ENCODE assay signal across 23 cellular contexts in the genomic region with DNA sequence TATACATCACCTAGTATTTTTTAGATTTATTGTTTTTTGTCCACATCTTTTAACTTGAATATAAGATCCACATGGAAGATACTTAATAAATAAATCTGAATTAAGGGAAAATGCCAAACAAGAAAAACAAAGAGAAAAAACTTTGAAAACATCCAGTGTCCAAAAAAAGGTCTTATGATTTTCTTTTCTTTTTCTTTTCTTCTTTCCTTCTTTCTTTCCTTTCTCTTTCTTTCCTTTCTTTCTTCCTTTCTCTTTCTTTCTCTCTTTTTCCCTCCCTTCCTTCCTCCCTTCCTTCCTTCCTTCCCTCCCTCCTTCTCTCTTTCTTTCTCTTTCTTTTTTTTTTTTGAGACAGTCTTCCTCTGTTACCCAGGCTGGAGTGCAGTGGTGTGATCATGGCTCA. TPM values are rescaled to one million over a fixed set of nuclear protein-coding genes. Genes with fewer than 3 reads are reported as not detected.
DNase-seq lines count a peak whose midpoint lies in the region; ATAC-seq, FAIRE-seq and TF ChIP-seq lines count a peak whose summit lies in the region.
"Had no signal": no experiment of that assay in that cellular context is flagged by ENCODE, and none has a peak within 500 bp of the region (broad histone marks: within the 10 kb centered on the region; RNA-seq: fewer than 3 reads in every experiment).

No MANE protein-coding gene starts in this region.

- intact Hi-C loops in dendritic cell treated with granulocyte-macrophage colony-stimulating factor and Interleukin-4, amounts not matched to agents 40 ng/mL and 50 ng/mL, for 4 days (cut with micrococcal nuclease): no loop called here

- CTCF ChIA-PET in activated naive CD4-positive, alpha-beta T cell treated with anti-CD3 and anti-CD28 coated beads, Interleukin-2, amount 10 ng/mL, durations not matched to agents 7 days and 5 days (lab: Charles Lee): no interaction called here

- no peak for TF ChIP-seq POLR2A in GM12892 (IDR thresholded peaks at IDR 0.05; ENCODE audit: low read depth, low read length)

- peaks cover 88% of the 10 kb centered on the region for H3K4me1 Mint-ChIP-seq in activated naive CD4-positive, alpha-beta T cell treated with anti-CD3 and anti-CD28 coated beads, Interleukin-2, amount 50 U/mL, for 24 hours
- H3K4me1 Mint-ChIP-seq in activated naive CD4-positive, alpha-beta T cell treated with anti-CD3 and anti-CD28 coated beads, Interleukin-2, amount 10 ng/mL, durations not matched to agents 7 days and 5 days: peaks cover 79% of the 10 kb centered on the region
- peaks cover 53% of the 10 kb centered on the region for H3K4me1 Mint-ChIP-seq in T-helper 17 cell
- H3K4me1 Mint-ChIP-seq in dendritic cell treated with granulocyte-macrophage colony-stimulating factor and Interleukin-4, amounts not matched to agents 40 ng/mL and 50 ng/mL, for 4 days (ENCODE audit: low read depth): peaks cover 71% of the 10 kb centered on the region
- peaks cover 84% of the 10 kb centered on the region for H3K4me1 Mint-ChIP-seq in stimulated activated naive CD8-positive, alpha-beta T cell treated with anti-CD3 and anti-CD28 coated beads, Interleukin-15, amount 100 ng/mL, for 72 hours

- H3K27me3 Mint-ChIP-seq in activated naive CD4-positive, alpha-beta T cell treated with anti-CD3 and anti-CD28 coated beads, Interleukin-2, amount 50 U/mL, for 24 hours: no peaks in the 10 kb centered on the region
- no peaks in the 10 kb centered on the region for H3K27me3 Mint-ChIP-seq in activated naive CD4-positive, alpha-beta T cell treated with anti-CD3 and anti-CD28 coated beads, Interleukin-2, amount 10 ng/mL, durations not matched to agents 7 days and 5 days
- no peaks in the 10 kb centered on the region for H3K27me3 Mint-ChIP-seq in T-helper 17 cell
- no peaks in the 10 kb centered on the region for H3K27me3 Mint-ChIP-seq in dendritic cell treated with granulocyte-macrophage colony-stimulating factor and Interleukin-4, amounts not matched to agents 40 ng/mL and 50 ng/mL, for 4 days
- no peaks in the 10 kb centered on the region for H3K27me3 Mint-ChIP-seq in stimulated activated naive CD8-positive, alpha-beta T cell treated with anti-CD3 and anti-CD28 coated beads, Interleukin-15, amount 100 ng/mL, for 72 hours

- FAIRE-seq in GM12892 (lab: Jason Lieb, UNC): no peak
- FAIRE-seq: H1 had no signal

- DNase-seq in activated naive CD4-positive, alpha-beta T cell treated with anti-CD3 and anti-CD28 coated beads, Interleukin-2, amount 10 ng/mL, durations not matched to agents 7 days and 5 days: no peak
- DNase-seq in T-helper 17 cell (no peak), GM12892 (ENCODE audit: insufficient read length) (no peak)
- DNase-seq in stimulated activated naive CD8-positive, alpha-beta T cell treated with anti-CD3 and anti-CD28 coated beads, Interleukin-15, amount 100 ng/mL, for 72 hours: no peak
- DNase-seq: activated effector memory CD4-positive, alpha-beta T cell treated with anti-CD3 and anti-CD28 coated beads, Interleukin-2, amount 50 U/mL, for 16 hours; C1 segment of cervical spinal cord; DMS 273 treated with DMSO at 0.1 percent for 48 hours; heart left ventricle; left cardiac atrium; mesenchymal stem cell; MM.1S; NCI-H1417 treated with DMSO at 0.1 percent for 48 hours; NCI-H510A; ovary; right cardiac atrium; stimulated activated CD4-positive, alpha-beta T cell treated with anti-CD3 and anti-CD28 coated beads, Interleukin-12 subunit alpha, Interleukin-12 subunit beta, amount 100 ng/mL, for 4 hours; substantia nigra had no signal

- H3K9me3 ChIP-seq in T-helper 17 cell (ENCODE audit: control insufficient read depth, low read length, poor library complexity, severe bottlenecking): no peaks in the 10 kb centered on the region
- H3K9me3 ChIP-seq: ascending aorta, heart left ventricle, ovary had no signal

- H3K27ac Mint-ChIP-seq in activated naive CD4-positive, alpha-beta T cell treated with anti-CD3 and anti-CD28 coated beads, Interleukin-2, amount 50 U/mL, for 24 hours: peak overlapping the region; percentile 52
- no peak overlapping the region for H3K27ac Mint-ChIP-seq in activated naive CD4-positive, alpha-beta T cell treated with anti-CD3 and anti-CD28 coated beads, Interleukin-2, amount 10 ng/mL, durations not matched to agents 7 days and 5 days
- peak overlapping the region; percentile 99 for H3K27ac Mint-ChIP-seq in T-helper 17 cell
- H3K27ac Mint-ChIP-seq in dendritic cell treated with granulocyte-macrophage colony-stimulating factor and Interleukin-4, amounts not matched to agents 40 ng/mL and 50 ng/mL, for 4 days: peak overlapping the region; percentile 59
- H3K27ac Mint-ChIP-seq in stimulated activated naive CD8-positive, alpha-beta T cell treated with anti-CD3 and anti-CD28 coated beads, Interleukin-15, amount 100 ng/mL, for 72 hours: peak overlapping the region in 1 of 2 donors; percentile 2

- H3K36me3 Mint-ChIP-seq in activated naive CD4-positive, alpha-beta T cell treated with anti-CD3 and anti-CD28 coated beads, Interleukin-2, amount 50 U/mL, for 24 hours: peaks cover 31% of the 10 kb centered on the region
- H3K36me3 Mint-ChIP-seq in activated naive CD4-positive, alpha-beta T cell treated with anti-CD3 and anti-CD28 coated beads, Interleukin-2, amount 10 ng/mL, durations not matched to agents 7 days and 5 days: peaks cover 78% of the 10 kb centered on the region
- H3K36me3 Mint-ChIP-seq in T-helper 17 cell (ENCODE audit: low read depth): peaks cover 15% of the 10 kb centered on the region
- H3K36me3 Mint-ChIP-seq in dendritic cell treated with granulocyte-macrophage colony-stimulating factor and Interleukin-4, amounts not matched to agents 40 ng/mL and 50 ng/mL, for 4 days (ENCODE audit: low read depth): peaks cover 87% of the 10 kb centered on the region

- ATAC-seq in T-helper 17 cell (no peak), GM21526 (IDR thresholded peaks at IDR 0.05; ENCODE audit: low FRiP score, unreplicated experiment) (no peak)
- no peak for ATAC-seq in stimulated activated naive CD8-positive, alpha-beta T cell treated with anti-CD3 and anti-CD28 coated beads, Interleukin-15, amount 100 ng/mL, for 72 hours
- ATAC-seq: heart left ventricle, left cardiac atrium, Panc1, right cardiac atrium had no signal

- peak overlapping the region; percentile 24 for H3K4me3 Mint-ChIP-seq in activated naive CD4-positive, alpha-beta T cell treated with anti-CD3 and anti-CD28 coated beads, Interleukin-2, amount 50 U/mL, for 24 hours
- no peak overlapping the region for H3K4me3 Mint-ChIP-seq in activated naive CD4-positive, alpha-beta T cell treated with anti-CD3 and anti-CD28 coated beads, Interleukin-2, amount 10 ng/mL, durations not matched to agents 7 days and 5 days
- H3K4me3 Mint-ChIP-seq in T-helper 17 cell: no peak overlapping the region
- H3K4me3 Mint-ChIP-seq in dendritic cell treated with granulocyte-macrophage colony-stimulating factor and Interleukin-4, amounts not matched to agents 40 ng/mL and 50 ng/mL, for 4 days: no peak overlapping the region
- H3K4me3 Mint-ChIP-seq in stimulated activated naive CD8-positive, alpha-beta T cell treated with anti-CD3 and anti-CD28 coated beads, Interleukin-15, amount 100 ng/mL, for 72 hours: peak overlapping the region; percentile 4 to 72

- H3K9me3 Mint-ChIP-seq in activated naive CD4-positive, alpha-beta T cell treated with anti-CD3 and anti-CD28 coated beads, Interleukin-2, amount 50 U/mL, for 24 hours: no peaks in the 10 kb centered on the region
- H3K9me3 Mint-ChIP-seq in activated naive CD4-positive, alpha-beta T cell treated with anti-CD3 and anti-CD28 coated beads, Interleukin-2, amount 10 ng/mL, durations not matched to agents 7 days and 5 days: no peaks in the 10 kb centered on the region
- H3K9me3 Mint-ChIP-seq in dendritic cell treated with granulocyte-macrophage colony-stimulating factor and Interleukin-4, amounts not matched to agents 40 ng/mL and 50 ng/mL, for 4 days: no peaks in the 10 kb centered on the region
- H3K9me3 Mint-ChIP-seq in stimulated activated naive CD8-positive, alpha-beta T cell treated with anti-CD3 and anti-CD28 coated beads, Interleukin-15, amount 100 ng/mL, for 72 hours: no peaks in the 10 kb centered on the region

RNA-seq across cellular contexts. Expression of a gene that starts 29.6 kb away (rescaled TPM):
- total RNA-seq in T-helper 17 cell: 100 to 1,000 TPM; 368 to 424 TPM
- polyA plus RNA-seq in GM12892 (2012; ENCODE audit: missing spikeins): 108 TPM

Comparison
In these comparisons a context has a peak if more than half of its experiments do, and no peak if none do; other contexts are left out.
1. H3K4me3 Mint-ChIP-seq: peak in activated naive CD4-positive, alpha-beta T cell treated with anti-CD3 and anti-CD28 coated beads, Interleukin-2, amount 50 U/mL, for 24 hours (single experiment) and stimulated activated naive CD8-positive, alpha-beta T cell treated with anti-CD3 and anti-CD28 coated beads, Interleukin-15, amount 100 ng/mL, for 72 hours (2 of 2); none in activated naive CD4-positive, alpha-beta T cell treated with anti-CD3 and anti-CD28 coated beads, Interleukin-2, amount 10 ng/mL, durations not matched to agents 7 days and 5 days (single experiment), T-helper 17 cell (single experiment) and dendritic cell treated with granulocyte-macrophage colony-stimulating factor and Interleukin-4, amounts not matched to agents 40 ng/mL and 50 ng/mL, for 4 days (single experiment).